ENCODE assay signal across 1 cellular context in genomic region chr22:21001601-21002325, GRCh38.
TF ChIP-seq lines count a peak whose summit lies in the region.

A gene with protein sequence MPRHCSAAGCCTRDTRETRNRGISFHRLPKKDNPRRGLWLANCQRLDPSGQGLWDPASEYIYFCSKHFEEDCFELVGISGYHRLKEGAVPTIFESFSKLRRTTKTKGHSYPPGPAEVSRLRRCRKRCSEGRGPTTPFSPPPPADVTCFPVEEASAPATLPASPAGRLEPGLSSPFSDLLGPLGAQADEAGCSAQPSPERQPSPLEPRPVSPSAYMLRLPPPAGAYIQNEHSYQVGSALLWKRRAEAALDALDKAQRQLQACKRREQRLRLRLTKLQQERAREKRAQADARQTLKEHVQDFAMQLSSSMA (minus strand): TSS chr22:21002118. CDS start chr22:21001911, 207 bp downstream.

TF ChIP-seq in HepG2, 621 proteins besides CTCF, POLR2A, EP300 and RAD21 (continued from another document and continues in another):
- TF ChIP-seq ATF1 (CRISPR knock-in tag; IDR thresholded peaks at IDR 0.05) (no peak), JARID2 (CRISPR knock-in tag; IDR thresholded peaks at IDR 0.05; ENCODE audit: insufficient replicate concordance) (peak; percentile 84), SPEN (CRISPR knock-in tag; IDR thresholded peaks at IDR 0.05; ENCODE audit: low read depth) (peak; percentile 51), ZSCAN25 (CRISPR knock-in tag; IDR thresholded peaks at IDR 0.05) (peak; percentile 10), RXRA (CRISPR knock-in tag; IDR thresholded peaks at IDR 0.05) (peak; percentile 37), ZNF451 (CRISPR knock-in tag; IDR thresholded peaks at IDR 0.05) (no peak; the same call in 1 of the 2 replicates), ZNF597 (CRISPR knock-in tag; IDR thresholded peaks at IDR 0.05) (no peak), ZNF317 (CRISPR knock-in tag; IDR thresholded peaks at IDR 0.05) (peak; percentile 81; the same call in 1 of the 2 replicates), KAT8 (CRISPR knock-in tag; IDR thresholded peaks at IDR 0.05) (peak; percentile 93), GLMP (CRISPR knock-in tag; IDR thresholded peaks at IDR 0.05; ENCODE audit: borderline replicate concordance) (no peak; the same call in 1 of the 2 replicates), RFX3 (CRISPR knock-in tag; IDR thresholded peaks at IDR 0.05) (no peak), ZNF558 (CRISPR knock-in tag; IDR thresholded peaks at IDR 0.05; ENCODE audit: borderline replicate concordance) (peak; percentile 92; the same call in 1 of the 2 replicates), PRMT3 (CRISPR knock-in tag; IDR thresholded peaks at IDR 0.05; ENCODE audit: borderline replicate concordance, low read depth) (peak; percentile 77), MXD4 (CRISPR knock-in tag; IDR thresholded peaks at IDR 0.05) (peak; percentile 81), PCBP2 (optimal IDR thresholded peaks at IDR 0.05; ENCODE audit: low read depth, low read length, poor library complexity, severe bottlenecking) (no peak), REL (CRISPR knock-in tag; conservative IDR thresholded peaks at IDR 0.05) (peak; percentile 70; the same call in 1 of the 2 replicates), NCOA2 (CRISPR knock-in tag; IDR thresholded peaks at IDR 0.05) (peak; percentile 21; the same call in 1 of the 2 replicates), BRCA1 (CRISPR knock-in tag; IDR thresholded peaks at IDR 0.05) (no peak), FOXA1 (IDR thresholded peaks at IDR 0.05) (no peak), FOXA1 (CRISPR knock-in tag; IDR thresholded peaks at IDR 0.05) (no peak; the same call in 1 of the 2 replicates), ZNF724P (CRISPR knock-in tag; IDR thresholded peaks at IDR 0.05; ENCODE audit: borderline replicate concordance) (peak; percentile 84; the same call in 1 of the 2 replicates), SAFB2 (CRISPR knock-in tag; IDR thresholded peaks at IDR 0.05; ENCODE audit: borderline replicate concordance, low read depth) (0 out of 2 replicates have a peak, but pooled peaks have one; percentile 27), ADNP (CRISPR knock-in tag; IDR thresholded peaks at IDR 0.05) (no peak), ELF4 (CRISPR knock-in tag; IDR thresholded peaks at IDR 0.05; ENCODE audit: borderline replicate concordance) (no peak), FOXK1 (CRISPR knock-in tag; IDR thresholded peaks at IDR 0.05; ENCODE audit: borderline replicate concordance, low read depth) (peak; percentile 63; the same call in 1 of the 2 replicates), TFE3 (CRISPR knock-in tag; IDR thresholded peaks at IDR 0.05) (peak; percentile 34), KMT2B (CRISPR knock-in tag; IDR thresholded peaks at IDR 0.05) (peak; percentile 73), CHCHD3 (CRISPR knock-in tag; IDR thresholded peaks at IDR 0.05) (peak; percentile 89), TEAD2 (CRISPR knock-in tag; IDR thresholded peaks at IDR 0.05) (0 out of 2 replicates have a peak, but pooled peaks have one; percentile 14), KLF16 (CRISPR knock-in tag; IDR thresholded peaks at IDR 0.05) (peak; percentile 11 to 92; a peak in 2 of 4 replicates), ZBTB2 (CRISPR knock-in tag; IDR thresholded peaks at IDR 0.05; ENCODE audit: low read depth) (peak; percentile 66), GPN1 (CRISPR knock-in tag; IDR thresholded peaks at IDR 0.05; ENCODE audit: borderline replicate concordance) (no peak), AFF4 (CRISPR knock-in tag; IDR thresholded peaks at IDR 0.05) (no peak), SP1 (IDR thresholded peaks at IDR 0.05) (no peak), SP1 (CRISPR knock-in tag; IDR thresholded peaks at IDR 0.05) (peak; percentile 30; the same call in 1 of the 2 replicates), NFIC (IDR thresholded peaks at IDR 0.05; ENCODE audit: low read length) (no peak), ZNF543 (CRISPR knock-in tag; IDR thresholded peaks at IDR 0.05) (peak; percentile 69; the same call in 1 of the 2 replicates), NR2C2 (CRISPR knock-in tag; IDR thresholded peaks at IDR 0.05; ENCODE audit: borderline replicate concordance) (peak; percentile 72), ZNF552 (CRISPR knock-in tag; IDR thresholded peaks at IDR 0.05; ENCODE audit: borderline replicate concordance) (no peak), ZNF383 (CRISPR knock-in tag; IDR thresholded peaks at IDR 0.05; ENCODE audit: borderline replicate concordance) (no peak)
- TF ChIP-seq, protein P1, sequence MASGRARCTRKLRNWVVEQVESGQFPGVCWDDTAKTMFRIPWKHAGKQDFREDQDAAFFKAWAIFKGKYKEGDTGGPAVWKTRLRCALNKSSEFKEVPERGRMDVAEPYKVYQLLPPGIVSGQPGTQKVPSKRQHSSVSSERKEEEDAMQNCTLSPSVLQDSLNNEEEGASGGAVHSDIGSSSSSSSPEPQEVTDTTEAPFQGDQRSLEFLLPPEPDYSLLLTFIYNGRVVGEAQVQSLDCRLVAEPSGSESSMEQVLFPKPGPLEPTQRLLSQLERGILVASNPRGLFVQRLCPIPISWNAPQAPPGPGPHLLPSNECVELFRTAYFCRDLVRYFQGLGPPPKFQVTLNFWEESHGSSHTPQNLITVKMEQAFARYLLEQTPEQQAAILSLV (CRISPR knock-in tag; IDR thresholded peaks at IDR 0.05; ENCODE audit: borderline replicate concordance): no peak
- TF ChIP-seq, protein P2, sequence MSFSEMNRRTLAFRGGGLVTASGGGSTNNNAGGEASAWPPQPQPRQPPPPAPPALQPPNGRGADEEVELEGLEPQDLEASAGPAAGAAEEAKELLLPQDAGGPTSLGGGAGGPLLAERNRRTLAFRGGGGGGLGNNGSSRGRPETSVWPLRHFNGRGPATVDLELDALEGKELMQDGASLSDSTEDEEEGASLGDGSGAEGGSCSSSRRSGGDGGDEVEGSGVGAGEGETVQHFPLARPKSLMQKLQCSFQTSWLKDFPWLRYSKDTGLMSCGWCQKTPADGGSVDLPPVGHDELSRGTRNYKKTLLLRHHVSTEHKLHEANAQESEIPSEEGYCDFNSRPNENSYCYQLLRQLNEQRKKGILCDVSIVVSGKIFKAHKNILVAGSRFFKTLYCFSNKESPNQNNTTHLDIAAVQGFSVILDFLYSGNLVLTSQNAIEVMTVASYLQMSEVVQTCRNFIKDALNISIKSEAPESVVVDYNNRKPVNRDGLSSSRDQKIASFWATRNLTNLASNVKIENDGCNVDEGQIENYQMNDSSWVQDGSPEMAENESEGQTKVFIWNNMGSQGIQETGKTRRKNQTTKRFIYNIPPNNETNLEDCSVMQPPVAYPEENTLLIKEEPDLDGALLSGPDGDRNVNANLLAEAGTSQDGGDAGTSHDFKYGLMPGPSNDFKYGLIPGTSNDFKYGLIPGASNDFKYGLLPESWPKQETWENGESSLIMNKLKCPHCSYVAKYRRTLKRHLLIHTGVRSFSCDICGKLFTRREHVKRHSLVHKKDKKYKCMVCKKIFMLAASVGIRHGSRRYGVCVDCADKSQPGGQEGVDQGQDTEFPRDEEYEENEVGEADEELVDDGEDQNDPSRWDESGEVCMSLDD (CRISPR knock-in tag; IDR thresholded peaks at IDR 0.05; ENCODE audit: borderline replicate concordance): peak; percentile 64; the same call in 1 of the 2 replicates
- TF ChIP-seq, protein P3, sequence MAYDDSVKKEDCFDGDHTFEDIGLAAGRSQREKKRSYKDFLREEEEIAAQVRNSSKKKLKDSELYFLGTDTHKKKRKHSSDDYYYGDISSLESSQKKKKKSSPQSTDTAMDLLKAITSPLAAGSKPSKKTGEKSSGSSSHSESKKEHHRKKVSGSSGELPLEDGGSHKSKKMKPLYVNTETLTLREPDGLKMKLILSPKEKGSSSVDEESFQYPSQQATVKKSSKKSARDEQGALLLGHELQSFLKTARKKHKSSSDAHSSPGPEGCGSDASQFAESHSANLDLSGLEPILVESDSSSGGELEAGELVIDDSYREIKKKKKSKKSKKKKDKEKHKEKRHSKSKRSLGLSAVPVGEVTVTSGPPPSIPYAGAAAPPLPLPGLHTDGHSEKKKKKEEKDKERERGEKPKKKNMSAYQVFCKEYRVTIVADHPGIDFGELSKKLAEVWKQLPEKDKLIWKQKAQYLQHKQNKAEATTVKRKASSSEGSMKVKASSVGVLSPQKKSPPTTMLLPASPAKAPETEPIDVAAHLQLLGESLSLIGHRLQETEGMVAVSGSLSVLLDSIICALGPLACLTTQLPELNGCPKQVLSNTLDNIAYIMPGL (CRISPR knock-in tag; IDR thresholded peaks at IDR 0.05; ENCODE audit: borderline replicate concordance in 1 of 2, low read depth in 1 of 2): no peak; a peak in 1 of 4 replicates
- TF ChIP-seq, protein P4, sequence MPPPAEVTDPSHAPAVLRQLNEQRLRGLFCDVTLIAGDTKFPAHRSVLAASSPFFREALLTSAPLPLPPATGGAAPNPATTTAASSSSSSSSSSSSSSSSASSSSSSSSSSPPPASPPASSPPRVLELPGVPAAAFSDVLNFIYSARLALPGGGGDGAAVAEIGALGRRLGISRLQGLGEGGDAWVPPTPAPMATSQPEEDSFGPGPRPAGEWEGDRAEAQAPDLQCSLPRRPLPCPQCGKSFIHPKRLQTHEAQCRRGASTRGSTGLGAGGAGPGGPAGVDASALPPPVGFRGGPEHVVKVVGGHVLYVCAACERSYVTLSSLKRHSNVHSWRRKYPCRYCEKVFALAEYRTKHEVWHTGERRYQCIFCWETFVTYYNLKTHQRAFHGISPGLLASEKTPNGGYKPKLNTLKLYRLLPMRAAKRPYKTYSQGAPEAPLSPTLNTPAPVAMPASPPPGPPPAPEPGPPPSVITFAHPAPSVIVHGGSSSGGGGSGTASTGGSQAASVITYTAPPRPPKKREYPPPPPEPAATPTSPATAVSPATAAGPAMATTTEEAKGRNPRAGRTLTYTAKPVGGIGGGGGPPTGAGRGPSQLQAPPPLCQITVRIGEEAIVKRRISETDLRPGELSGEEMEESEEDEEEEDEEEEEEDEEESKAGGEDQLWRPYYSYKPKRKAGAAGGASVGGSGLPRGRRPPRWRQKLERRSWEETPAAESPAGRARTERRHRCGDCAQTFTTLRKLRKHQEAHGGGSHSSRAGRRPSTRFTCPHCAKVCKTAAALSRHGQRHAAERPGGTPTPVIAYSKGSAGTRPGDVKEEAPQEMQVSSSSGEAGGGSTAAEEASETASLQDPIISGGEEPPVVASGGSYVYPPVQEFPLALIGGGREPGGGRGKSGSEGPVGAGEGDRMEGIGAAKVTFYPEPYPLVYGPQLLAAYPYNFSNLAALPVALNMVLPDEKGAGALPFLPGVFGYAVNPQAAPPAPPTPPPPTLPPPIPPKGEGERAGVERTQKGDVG (CRISPR knock-in tag; IDR thresholded peaks at IDR 0.05; ENCODE audit: borderline replicate concordance): 0 out of 2 replicates have a peak, but pooled peaks have one; percentile 59
